25 cellular contexts compared by ENCODE assay signal in genomic region chr1:65495137-65495536, GRCh38.
DNase-seq lines count a peak whose midpoint lies in the region; ATAC-seq and TF ChIP-seq lines count a peak whose summit lies in the region.
"Had no signal": no experiment of that assay in that cellular context is flagged by ENCODE, and none has a peak within 500 bp of the region (broad histone marks: within the 10 kb centered on the region; RNA-seq: fewer than 3 reads in every experiment).

No MANE protein-coding gene starts in this region.

- CTCF ChIA-PET in SK-N-SH (lab: Yijun Ruan, JAX): interaction anchor here (1.5 kb wide), 1 partner anchor 193 kb away, joined by 5 read pairs; no protein-coding TSS in a partner anchor
- CTCF ChIA-PET in CD4-positive, alpha-beta T cell (lab: Charles Lee): no interaction called here

- DNase-seq in SK-N-SH (no peak), fibroblast of mammary gland (ENCODE audit: low read depth) (peak; percentile 46), WERI-Rb-1 (no peak), pons (ENCODE audit: low spot score) (no peak)
- DNase-seq in activated T-helper 1 cell treated with anti-CD3 and anti-CD28 coated beads, Interleukin-12 subunit alpha, Interleukin-12 subunit beta, Interleukin-2, Interleukin-4 antibody, amounts not matched to agents 30 ng/mL and 10 ng/mL and 1 ng/mL, durations not matched to agents 14 hours and 24 hours and 36 hours (ENCODE audit: low spot score): no peak
- no peak for DNase-seq in CD4-positive, alpha-beta T cell
- DNase-seq: CD4-positive, CD25-positive, alpha-beta regulatory T cell; DMS79 treated with DMSO at 0.1 percent for 48 hours; H9; MV-4-11; NCI-H1105 treated with DMSO at 0.1 percent for 48 hours; NCI-H146; NCI-H2029; NCI-H446; NCI-H526; NCI-H82; Right ventricle myocardium superior; RPMI8226 had no signal

- no peaks in the 10 kb centered on the region for H3K79me2 ChIP-seq in SK-N-SH (ENCODE audit: insufficient read depth)

- no peak overlapping the region for H3K4me2 ChIP-seq in SK-N-SH
- H3K4me2 ChIP-seq: BLaER1, GM23338 had no signal

- H3K36me3 ChIP-seq in SK-N-SH (replicated peaks in 1 of 2; ENCODE audit: control insufficient read depth in 1 of 2, insufficient read depth in 2 of 2, low read length in 1 of 2) (no peaks in the 10 kb centered on the region), WERI-Rb-1 (no peaks in the 10 kb centered on the region)
- H3K36me3 ChIP-seq: BLaER1, SJSA1 had no signal

- H3K27me3 ChIP-seq in SK-N-SH (ENCODE audit: insufficient read depth) (no peaks in the 10 kb centered on the region), WERI-Rb-1 (ENCODE audit: insufficient read depth, low read depth, severe bottlenecking) (no peaks in the 10 kb centered on the region)
- H3K27me3 ChIP-seq in CD4-positive, alpha-beta T cell (ENCODE audit: control insufficient read depth, insufficient read depth, low read length): no peaks in the 10 kb centered on the region
- H3K27me3 ChIP-seq: BLaER1 had no signal

- no peaks in the 10 kb centered on the region for H3F3A ChIP-seq in SK-N-SH (replicated peaks; ENCODE audit: insufficient read depth)

- TF ChIP-seq CTCF in SK-N-SH (IDR thresholded peaks at IDR 0.05): no peak
- TF ChIP-seq CTCF in VCaP (conservative IDR thresholded peaks at IDR 0.05): no peak
- TF ChIP-seq CTCF in fibroblast of mammary gland (conservative IDR thresholded peaks at IDR 0.05; ENCODE audit: control insufficient read depth, insufficient read depth, low read depth, low read length): no peak
- TF ChIP-seq CTCF in WERI-Rb-1 (IDR thresholded peaks at IDR 0.05; ENCODE audit: low read depth, low read length): no peak
- no peak for TF ChIP-seq CTCF in CD4-positive, alpha-beta T cell (IDR thresholded peaks at IDR 0.05)

- no peaks in the 10 kb centered on the region for H3K9me3 ChIP-seq in SK-N-SH
- H3K9me3 ChIP-seq in WERI-Rb-1 (ENCODE audit: severe bottlenecking): no peaks in the 10 kb centered on the region
- no peaks in the 10 kb centered on the region for H3K9me3 ChIP-seq in CD4-positive, alpha-beta T cell (ENCODE audit: control insufficient read depth, low read length)
- H3K9me3 ChIP-seq: BLaER1, SJSA1 had no signal

- no peaks in the 10 kb centered on the region; a peak in 1 of 4 replicates for H3K4me1 ChIP-seq in SK-N-SH (ENCODE audit: control insufficient read depth in 1 of 2, insufficient read depth in 2 of 2, low read depth in 1 of 2, low read length in 1 of 2)

- TF ChIP-seq EP300 in SK-N-SH (IDR thresholded peaks at IDR 0.05; ENCODE audit: borderline replicate concordance in 1 of 2, low read depth in 1 of 2, low read length in 1 of 2): no peak

- peaks cover 4% of the 10 kb centered on the region for H3K27me3 Mint-ChIP-seq in activated T-helper 1 cell treated with anti-CD3 and anti-CD28 coated beads, Interleukin-12 subunit alpha, Interleukin-12 subunit beta, Interleukin-2, Interleukin-4 antibody, amounts not matched to agents 30 ng/mL and 10 ng/mL and 1 ng/mL, durations not matched to agents 14 hours and 24 hours and 36 hours (ENCODE audit: insufficient read depth)
- H3K27me3 Mint-ChIP-seq in CD4-positive, alpha-beta T cell: no peaks in the 10 kb centered on the region
- H3K27me3 Mint-ChIP-seq: CD4-positive, CD25-positive, alpha-beta regulatory T cell had no signal

- no peak for TF ChIP-seq RAD21 in SK-N-SH (IDR thresholded peaks at IDR 0.05; ENCODE audit: low read length)

- POLR2A ChIA-PET in SK-N-SH (lab: Yijun Ruan, JAX): no interaction called here
- POLR2A ChIA-PET in CD4-positive, alpha-beta T cell (lab: Charles Lee): no interaction called here

- WGBS in SK-N-SH (ENCODE audit: low lambda C conversion rate): 79% methylated on average over 1 of the region's 1 CpG

- H3K9me2 ChIP-seq in SK-N-SH: no peaks in the 10 kb centered on the region

- no peak overlapping the region for H3K4me3 Mint-ChIP-seq in activated T-helper 1 cell treated with anti-CD3 and anti-CD28 coated beads, Interleukin-12 subunit alpha, Interleukin-12 subunit beta, Interleukin-2, Interleukin-4 antibody, amounts not matched to agents 30 ng/mL and 10 ng/mL and 1 ng/mL, durations not matched to agents 14 hours and 24 hours and 36 hours
- H3K4me3 Mint-ChIP-seq in CD4-positive, alpha-beta T cell: no peak overlapping the region
- H3K4me3 Mint-ChIP-seq: CD4-positive, CD25-positive, alpha-beta regulatory T cell; GM23338; H9 had no signal

- no peaks in the 10 kb centered on the region for H3K36me3 Mint-ChIP-seq in activated T-helper 1 cell treated with anti-CD3 and anti-CD28 coated beads, Interleukin-12 subunit alpha, Interleukin-12 subunit beta, Interleukin-2, Interleukin-4 antibody, amounts not matched to agents 30 ng/mL and 10 ng/mL and 1 ng/mL, durations not matched to agents 14 hours and 24 hours and 36 hours (ENCODE audit: low read depth)
- H3K36me3 Mint-ChIP-seq in CD4-positive, alpha-beta T cell (ENCODE audit: low read depth): no peaks in the 10 kb centered on the region
- H3K36me3 Mint-ChIP-seq: CD4-positive, CD25-positive, alpha-beta regulatory T cell had no signal

- no peak for ATAC-seq in SK-N-SH treated with all-trans-retinoic acid at 6 μM for 48 hours
- ATAC-seq in CD4-positive, alpha-beta T cell (ENCODE audit: poor library complexity): no peak
- ATAC-seq: GM23338, K562 had no signal

- H3K4me3 ChIP-seq in SK-N-SH (ENCODE audit: low read depth in 2 of 2, low read length in 1 of 2) (no peak overlapping the region), fibroblast of mammary gland (ENCODE audit: control insufficient read depth, low read depth, low read length) (no peak overlapping the region), WERI-Rb-1 (ENCODE audit: low read depth, low read length) (no peak overlapping the region)
- H3K4me3 ChIP-seq: BLaER1, GM23338, K562, SJSA1 had no signal

- no peaks in the 10 kb centered on the region for H4K20me1 ChIP-seq in SK-N-SH (ENCODE audit: insufficient read depth)
- H4K20me1 ChIP-seq: BLaER1 had no signal

- no peak overlapping the region; a peak in 1 of 4 replicates for H3K27ac ChIP-seq in SK-N-SH (ENCODE audit: low read depth in 2 of 2, low read length in 1 of 2)
- peak overlapping the region; percentile 65 for H3K27ac ChIP-seq in VCaP
- no peak overlapping the region for H3K27ac ChIP-seq in WERI-Rb-1
- H3K27ac ChIP-seq in CD4-positive, alpha-beta T cell (ENCODE audit: low read depth, low read length): no peak overlapping the region
- H3K27ac ChIP-seq: 22Rv1, BLaER1, SJSA1 had no signal

- H3K4me1 Mint-ChIP-seq in activated T-helper 1 cell treated with anti-CD3 and anti-CD28 coated beads, Interleukin-12 subunit alpha, Interleukin-12 subunit beta, Interleukin-2, Interleukin-4 antibody, amounts not matched to agents 30 ng/mL and 10 ng/mL and 1 ng/mL, durations not matched to agents 14 hours and 24 hours and 36 hours (ENCODE audit: low read depth): no peaks in the 10 kb centered on the region
- no peaks in the 10 kb centered on the region for H3K4me1 Mint-ChIP-seq in CD4-positive, alpha-beta T cell (ENCODE audit: low read depth)
- H3K4me1 Mint-ChIP-seq: CD4-positive, CD25-positive, alpha-beta regulatory T cell; GM23338; H9 had no signal

- no peak overlapping the region for H3K9ac ChIP-seq in SK-N-SH
- H3K9ac ChIP-seq: BLaER1 had no signal

- H2AFZ ChIP-seq in SK-N-SH (ENCODE audit: low read depth): no peak overlapping the region
- H2AFZ ChIP-seq: GM23338 had no signal

- H3K27ac Mint-ChIP-seq in activated T-helper 1 cell treated with anti-CD3 and anti-CD28 coated beads, Interleukin-12 subunit alpha, Interleukin-12 subunit beta, Interleukin-2, Interleukin-4 antibody, amounts not matched to agents 30 ng/mL and 10 ng/mL and 1 ng/mL, durations not matched to agents 14 hours and 24 hours and 36 hours: no peak overlapping the region
- H3K27ac Mint-ChIP-seq in CD4-positive, alpha-beta T cell: no peak overlapping the region
- H3K27ac Mint-ChIP-seq: CD4-positive, CD25-positive, alpha-beta regulatory T cell; GM23338; H9 had no signal

- intact Hi-C loops in activated T-helper 1 cell treated with anti-CD3 and anti-CD28 coated beads, Interleukin-12 subunit alpha, Interleukin-12 subunit beta, Interleukin-2, Interleukin-4 antibody, amounts not matched to agents 30 ng/mL and 10 ng/mL and 1 ng/mL, durations not matched to agents 14 hours and 24 hours and 36 hours (cut with micrococcal nuclease): no loop called here
- intact Hi-C loops in CD4-positive, alpha-beta T cell (cut with DNase I, micrococcal nuclease): no loop called here

- no peaks in the 10 kb centered on the region for H3K9me3 Mint-ChIP-seq in activated T-helper 1 cell treated with anti-CD3 and anti-CD28 coated beads, Interleukin-12 subunit alpha, Interleukin-12 subunit beta, Interleukin-2, Interleukin-4 antibody, amounts not matched to agents 30 ng/mL and 10 ng/mL and 1 ng/mL, durations not matched to agents 14 hours and 24 hours and 36 hours
- H3K9me3 Mint-ChIP-seq in CD4-positive, alpha-beta T cell: no peaks in the 10 kb centered on the region
- H3K9me3 Mint-ChIP-seq: GM23338, H9 had no signal

TF ChIP-seq in SK-N-SH, 30 proteins besides CTCF, POLR2A, EP300 and RAD21:
- peak; percentile 66 for TF ChIP-seq TCF12 (IDR thresholded peaks at IDR 0.05)
- no peak for TF ChIP-seq RCOR1 (IDR thresholded peaks at IDR 0.05; ENCODE audit: low read length)
- TF ChIP-seq NRF1 (IDR thresholded peaks at IDR 0.05; ENCODE audit: low read depth, low read length): no peak
- TF ChIP-seq TEAD4 (IDR thresholded peaks at IDR 0.05; ENCODE audit: borderline replicate concordance, insufficient read depth): no peak
- no peak for TF ChIP-seq SMC3 (IDR thresholded peaks at IDR 0.05; ENCODE audit: low read depth, low read length)
TF ChIP-seq in SK-N-SH: peak in this region for 1.

TF ChIP-seq in SK-N-SH treated with all-trans-retinoic acid at 6 μM for 48 hours, 23 proteins besides CTCF, POLR2A, EP300 and RAD21 (continues in another document):
- TF ChIP-seq CREB5 (CRISPR knock-in tag; IDR thresholded peaks at IDR 0.05; ENCODE audit: low read depth): no peak
- no peak for TF ChIP-seq ZNF8 (CRISPR knock-in tag; IDR thresholded peaks at IDR 0.05)
- no peak for TF ChIP-seq SNAI2 (CRISPR knock-in tag; IDR thresholded peaks at IDR 0.05)
